In the genomic region with DNA sequence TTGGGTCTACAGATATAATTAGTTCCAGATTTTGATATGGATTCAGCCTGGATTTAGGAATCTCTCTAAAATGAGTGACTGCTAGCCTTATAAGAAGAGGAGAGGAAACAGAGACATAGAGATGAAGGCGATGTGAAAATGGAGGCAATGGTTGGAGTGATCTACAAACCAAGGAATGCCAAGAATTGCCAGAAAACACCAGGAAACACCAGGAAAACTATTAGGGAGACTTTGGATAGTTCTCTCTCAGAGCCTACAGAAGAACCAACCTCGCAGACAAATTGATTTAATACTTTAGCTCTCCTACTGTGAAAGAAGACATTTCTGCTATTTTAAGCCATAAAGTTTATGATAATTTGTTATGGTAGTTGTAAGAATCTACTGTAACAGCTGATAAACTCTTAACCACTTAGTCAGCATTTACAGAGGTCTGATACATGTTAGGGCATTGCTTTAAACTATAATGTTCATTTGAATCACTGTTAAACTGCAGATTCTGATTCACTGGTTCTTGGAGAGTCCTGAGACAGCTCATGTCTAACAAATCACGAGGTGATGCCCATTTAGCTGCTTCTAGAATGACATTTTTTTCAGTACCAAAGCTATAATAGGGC, we compare ENCODE assay signal across 1 cellular context.
TF ChIP-seq lines count a peak whose summit lies in the region.

No MANE protein-coding gene starts in this region.

TF ChIP-seq in H1, 55 proteins besides CTCF, POLR2A, EP300 and RAD21 (continued from another document):
- TF ChIP-seq SP2 (IDR thresholded peaks at IDR 0.05; ENCODE audit: low read length) (no peak), EGR1 (IDR thresholded peaks at IDR 0.05; ENCODE audit: borderline replicate concordance, low read depth, low read length) (no peak)
